Comparison of ENCODE assay signal across 8 cellular contexts in the genomic region with DNA sequence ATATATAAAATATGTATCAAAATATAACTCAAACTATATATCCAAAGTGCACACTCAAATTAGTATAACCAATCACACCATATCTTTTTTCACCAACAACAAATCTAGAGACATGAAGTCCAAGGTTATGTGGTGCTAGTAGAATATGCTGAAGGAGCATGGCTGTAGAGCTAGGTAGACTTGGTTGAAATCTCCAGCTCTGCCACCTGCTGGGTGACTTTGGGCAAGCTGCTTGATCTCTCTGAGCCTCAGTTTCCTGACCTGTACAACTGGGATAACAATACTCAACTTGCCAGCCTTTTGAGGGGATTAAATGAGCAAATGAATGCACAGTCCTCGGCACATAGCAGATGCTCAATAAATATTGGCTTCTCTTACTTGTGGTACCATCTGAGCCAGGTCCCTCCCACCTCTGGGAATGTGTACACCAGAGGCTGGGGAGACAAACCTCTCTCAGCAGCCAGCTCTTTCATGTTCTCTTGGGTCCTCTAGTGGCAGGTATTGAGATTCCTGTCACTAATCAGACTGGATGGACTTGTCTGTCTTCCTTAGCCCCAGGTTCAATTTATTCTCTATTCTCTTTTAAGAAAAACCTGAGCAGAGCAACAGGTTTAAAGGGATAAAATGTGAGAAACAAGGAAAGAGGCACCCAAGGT.
A peak's percentile ranks its signal among the peaks of the same experiment; 100 is the strongest.
DNase-seq lines count a peak whose midpoint lies in the region; ATAC-seq and TF ChIP-seq lines count a peak whose summit lies in the region.

No MANE protein-coding gene starts in this region.

- no peak overlapping the region for H3K27ac Mint-ChIP-seq in activated naive CD4-positive, alpha-beta T cell treated with anti-CD3 and anti-CD28 coated beads for 36 hours

- no peaks in the 10 kb centered on the region for H3K4me1 Mint-ChIP-seq in activated naive CD4-positive, alpha-beta T cell treated with anti-CD3 and anti-CD28 coated beads for 36 hours (ENCODE audit: low read depth)

- CTCF ChIA-PET in activated naive CD4-positive, alpha-beta T cell treated with anti-CD3 and anti-CD28 coated beads for 36 hours (lab: Charles Lee): no interaction called here

- H3K4me3 Mint-ChIP-seq in activated naive CD4-positive, alpha-beta T cell treated with anti-CD3 and anti-CD28 coated beads for 36 hours: no peak overlapping the region

- no peaks in the 10 kb centered on the region for H3K9me3 Mint-ChIP-seq in activated naive CD4-positive, alpha-beta T cell treated with anti-CD3 and anti-CD28 coated beads for 36 hours

- intact Hi-C loops in activated naive CD4-positive, alpha-beta T cell treated with anti-CD3 and anti-CD28 coated beads for 36 hours (cut with micrococcal nuclease): no loop called here

- peak; percentile 32; the same call in 2 of the 3 replicates for TF ChIP-seq CTCF in GM12872 (IDR thresholded peaks at IDR 0.05; ENCODE audit: insufficient read depth, low read depth, low read length)

- H3K36me3 Mint-ChIP-seq in activated naive CD4-positive, alpha-beta T cell treated with anti-CD3 and anti-CD28 coated beads for 36 hours (ENCODE audit: low read depth): no peaks in the 10 kb centered on the region

- peak overlapping the region; percentile 89 for H3K27ac ChIP-seq in epithelial cell of prostate

- peaks cover under 1% of the 10 kb centered on the region for H3K27me3 Mint-ChIP-seq in activated naive CD4-positive, alpha-beta T cell treated with anti-CD3 and anti-CD28 coated beads for 36 hours (ENCODE audit: low read depth)

- ATAC-seq in GM19328 (IDR thresholded peaks at IDR 0.05; ENCODE audit: unreplicated experiment): no peak

- peak; percentile 64 for DNase-seq in NCI-H82 treated with DMSO at 0.1 percent for 48 hours (lab: John Stamatoyannopoulos, UW; ENCODE audit: unreplicated experiment)
- peak; percentile 26 for DNase-seq in epithelial cell of prostate (ENCODE audit: low read depth, low spot score)
- peak; percentile 44 for DNase-seq in non-pigmented ciliary epithelial cell (ENCODE audit: low read depth)
- no peak for DNase-seq in GF-D8 (lab: John Stamatoyannopoulos, UW)
- DNase-seq in HK-2 (ENCODE audit: unreplicated experiment): no peak
- no peak for DNase-seq in activated naive CD4-positive, alpha-beta T cell treated with anti-CD3 and anti-CD28 coated beads for 36 hours

Comparison
In these comparisons a context has a peak if more than half of its experiments do, and no peak if none do; other contexts are left out.
1. DNase-seq: peak in NCI-H82 treated with DMSO at 0.1 percent for 48 hours (single experiment), epithelial cell of prostate (single experiment) and non-pigmented ciliary epithelial cell (single experiment); none in GF-D8 (single experiment), HK-2 (single experiment) and activated naive CD4-positive, alpha-beta T cell treated with anti-CD3 and anti-CD28 coated beads for 36 hours (single experiment).